Comparison of ENCODE assay signal across 23 cellular contexts in the genomic region with DNA sequence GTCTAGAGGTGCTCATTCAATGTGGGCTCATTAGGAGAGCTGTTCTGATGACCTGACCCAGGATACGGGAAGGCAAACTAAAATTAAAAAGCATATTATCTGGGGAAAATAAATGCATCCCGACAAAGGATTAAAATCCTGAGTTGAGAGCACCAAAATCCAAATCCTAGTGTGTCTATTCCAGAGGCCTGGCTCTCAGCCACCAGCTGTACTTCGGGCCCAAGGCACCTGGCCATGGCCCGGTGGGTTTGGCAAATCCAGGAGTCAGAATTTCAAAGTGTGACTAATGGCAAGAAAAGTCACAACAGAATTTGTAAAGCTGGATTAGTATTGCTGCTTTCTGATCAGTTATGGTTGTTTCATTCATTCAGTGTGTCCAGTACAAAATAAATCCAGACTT.
"Had no signal": no experiment of that assay in that cellular context is flagged by ENCODE, and none has a peak within 500 bp of the region (broad histone marks: within the 10 kb centered on the region; RNA-seq: fewer than 3 reads in every experiment).

No MANE protein-coding gene starts in this region.

- H3K27me3 Mint-ChIP-seq: IgD-negative memory B cell had no signal

- H3K4me3 ChIP-seq: K562 had no signal

- H3K9me3 ChIP-seq: SK-N-SH had no signal

- ATAC-seq: K562, Panc1, PC-3 had no signal

- H3K27ac ChIP-seq: HL-60, KMS-11, RWPE1 had no signal

- DNase-seq: Kasumi-1, MM.1S, NCI-H1092 treated with DMSO at 0.1 percent for 48 hours, NCI-H1436, NCI-H187, NCI-H2029, NCI-H2081 treated with DMSO at 0.1 percent for 48 hours, NCI-H2171, NCI-H226, NCI-H446, NCI-H510A, NCI-H524 treated with DMSO at 0.1 percent for 48 hours, NCI-H69, NCI-H774, PC-3, SHP77, SK-N-SH had no signal
